ENCODE assay signal across 9 cellular contexts in the genomic region with DNA sequence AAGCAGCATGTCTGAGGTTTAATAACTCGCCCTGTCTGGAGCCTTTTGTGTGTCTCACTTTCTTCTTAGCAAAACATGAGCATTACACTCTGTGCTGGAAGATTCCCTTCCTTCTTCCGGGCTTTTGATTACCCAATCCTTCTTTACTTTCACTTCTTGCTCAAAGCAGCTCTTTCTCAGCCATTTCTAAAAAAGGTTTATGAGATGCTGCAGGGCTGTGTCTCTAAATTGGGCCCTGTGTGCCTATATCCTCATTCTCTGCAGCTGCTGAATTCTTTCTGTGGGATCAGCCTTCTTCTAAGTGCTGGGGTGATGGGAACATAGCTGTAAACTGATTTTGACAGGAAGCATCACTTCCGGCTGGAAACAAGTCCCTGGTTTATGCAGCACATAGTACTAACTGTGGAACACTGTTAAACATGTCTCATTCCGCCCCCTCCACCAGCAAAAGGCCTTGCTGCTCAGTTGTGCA.
A peak's percentile ranks its signal among the peaks of the same experiment; 100 is the strongest.
DNase-seq lines count a peak whose midpoint lies in the region; ATAC-seq, FAIRE-seq and TF ChIP-seq lines count a peak whose summit lies in the region.
"Had no signal": no experiment of that assay in that cellular context is flagged by ENCODE, and none has a peak within 500 bp of the region (broad histone marks: within the 10 kb centered on the region; RNA-seq: fewer than 3 reads in every experiment).

No MANE protein-coding gene starts in this region.

- WGBS in small intestine, 3 donors = 55 to 64% (median 62%) methylated on average over 4 of the region's 4 CpGs

- H3K9me3 Mint-ChIP-seq in glutamatergic neuron (ENCODE audit: unreplicated experiment) = no peaks in the 10 kb centered on the region
- no peaks in the 10 kb centered on the region for H3K9me3 Mint-ChIP-seq in type B pancreatic cell

- no peak for TF ChIP-seq CTCF in glutamatergic neuron (IDR thresholded peaks at IDR 0.05; ENCODE audit: partially characterized antibody, unreplicated experiment)
- no peak for TF ChIP-seq CTCF in type B pancreatic cell (conservative IDR thresholded peaks at IDR 0.05)

- no peak for FAIRE-seq in small intestine (lab: Jason Lieb, UNC)

- no peak overlapping the region for H3K4me3 Mint-ChIP-seq in glutamatergic neuron (ENCODE audit: unreplicated experiment)
- H3K4me3 Mint-ChIP-seq in type B pancreatic cell = no peak overlapping the region

- no peaks in the 10 kb centered on the region for H3K4me1 ChIP-seq in small intestine (ENCODE audit: control insufficient read depth in 2 of 2, insufficient read depth in 1 of 2, low read depth in 1 of 2, low read length in 1 of 2)

- H3K4me3 ChIP-seq in small intestine (ENCODE audit: low read depth in 1 of 2, low read length in 2 of 2) = no peak overlapping the region

- H3K4me1 Mint-ChIP-seq in glutamatergic neuron (ENCODE audit: low read depth, unreplicated experiment) = peaks cover 7% of the 10 kb centered on the region
- peaks cover 6% of the 10 kb centered on the region for H3K4me1 Mint-ChIP-seq in type B pancreatic cell (ENCODE audit: unreplicated experiment)

- no peaks in the 10 kb centered on the region for H3K36me3 ChIP-seq in small intestine (ENCODE audit: control insufficient read depth in 2 of 2, insufficient read depth in 2 of 2, low read length in 2 of 2)

- no peaks in the 10 kb centered on the region for H3K9me3 ChIP-seq in small intestine (ENCODE audit: control insufficient read depth, low read depth)

- H3K27ac Mint-ChIP-seq in glutamatergic neuron (ENCODE audit: unreplicated experiment) (peak overlapping the region; percentile 4), type B pancreatic cell (no peak overlapping the region)

- H3K27me3 ChIP-seq in small intestine (ENCODE audit: control insufficient read depth in 2 of 2, insufficient read depth in 2 of 2, low read length in 2 of 2) = no peaks in the 10 kb centered on the region

- ATAC-seq in GM19463 (IDR thresholded peaks at IDR 0.05; ENCODE audit: unreplicated experiment) = peak; percentile 53
- no peak for ATAC-seq in HG03469 (IDR thresholded peaks at IDR 0.05; ENCODE audit: unreplicated experiment)

- peak overlapping the region in 1 of 2 donors; percentile 35 for H3K27ac ChIP-seq in small intestine (ENCODE audit: low read depth in 1 of 2, low read length in 1 of 2)

- peak; percentile 54 for DNase-seq in RPMI7951 (ENCODE audit: low read depth)
- DNase-seq in glutamatergic neuron = no peak
- peak; percentile 23 for DNase-seq in small intestine
- DNase-seq in NCI-H187 treated with DMSO at 0.1 percent for 48 hours (lab: John Stamatoyannopoulos, UW) = no peak
- no peak for DNase-seq in type B pancreatic cell (ENCODE audit: extremely low spot score, unreplicated experiment)
- no peak for DNase-seq in NCI-H748 (lab: John Stamatoyannopoulos, UW; ENCODE audit: unreplicated experiment)
- DNase-seq: NCI-H510A treated with DMSO at 0.1 percent for 48 hours had no signal

- H3K36me3 Mint-ChIP-seq in glutamatergic neuron (ENCODE audit: unreplicated experiment) (no peaks in the 10 kb centered on the region), type B pancreatic cell (no peaks in the 10 kb centered on the region)

- H3K27me3 Mint-ChIP-seq in glutamatergic neuron (ENCODE audit: unreplicated experiment) = peaks cover 1% of the 10 kb centered on the region
- H3K27me3 Mint-ChIP-seq in type B pancreatic cell = peaks cover 10% of the 10 kb centered on the region

Comparison
In these comparisons a context has a peak if more than half of its experiments do, and no peak if none do; other contexts are left out.
1. DNase-seq: peak in RPMI7951 (single experiment) and small intestine (single experiment); none in glutamatergic neuron (single experiment), NCI-H187 treated with DMSO at 0.1 percent for 48 hours (single experiment), type B pancreatic cell (single experiment) and NCI-H748 (single experiment).